9 cellular contexts compared by ENCODE assay signal in genomic region chr15:42137461-42138261, GRCh38. TPM values are rescaled to one million over a fixed set of nuclear protein-coding genes. Genes with fewer than 3 reads are reported as not detected.
DNase-seq lines count a peak whose midpoint lies in the region; ATAC-seq, FAIRE-seq and TF ChIP-seq lines count a peak whose summit lies in the region.
"Had no signal": no experiment of that assay in that cellular context is flagged by ENCODE, and none has a peak within 500 bp of the region (broad histone marks: within the 10 kb centered on the region; RNA-seq: fewer than 3 reads in every experiment).

No MANE protein-coding gene starts in this region.

- no peak for ATAC-seq in omental fat pad (ENCODE audit: low FRiP score)
- ATAC-seq in GM21529 (IDR thresholded peaks at IDR 0.05; ENCODE audit: unreplicated experiment) = no peak

- H3K27ac Mint-ChIP-seq in CD14-positive monocyte (peak overlapping the region in 1 of 7 donors; percentile 57), type B pancreatic cell (no peak overlapping the region)

- H3K4me3 ChIP-seq in GM12875 (ENCODE audit: low read depth, low read length) (no peak overlapping the region), brain microvascular endothelial cell (ENCODE audit: low read depth, low read length) (no peak overlapping the region)
- H3K4me3 ChIP-seq: SK-N-MC had no signal

- in situ Hi-C loops in brain microvascular endothelial cell (cut with HindIII; ENCODE audit: low pct_ligation_motif_present, low sequenced_read_pairs) = no loop called here

- H3K9me3 Mint-ChIP-seq in CD14-positive monocyte (no peaks in the 10 kb centered on the region), type B pancreatic cell (no peaks in the 10 kb centered on the region)

- H3K4me1 Mint-ChIP-seq in CD14-positive monocyte (peaks cover 5% of the 10 kb centered on the region), type B pancreatic cell (ENCODE audit: unreplicated experiment) (peaks cover 4% of the 10 kb centered on the region)

- H3K27me3 ChIP-seq in brain microvascular endothelial cell (replicated peaks) = no peaks in the 10 kb centered on the region

- H3K36me3 Mint-ChIP-seq in CD14-positive monocyte (no peaks in the 10 kb centered on the region), type B pancreatic cell (no peaks in the 10 kb centered on the region)

- TF ChIP-seq CTCF in CD14-positive monocyte (IDR thresholded peaks at IDR 0.05) (peak; percentile 68), GM12875 (IDR thresholded peaks at IDR 0.05; ENCODE audit: borderline replicate concordance, insufficient read depth, low read depth, low read length) (peak; percentile 50; the same call in 1 of the 2 replicates), brain microvascular endothelial cell (IDR thresholded peaks at IDR 0.05; ENCODE audit: low read depth, low read length, missing control alignments) (peak; percentile 65), type B pancreatic cell (conservative IDR thresholded peaks at IDR 0.05) (peak; percentile 78), omental fat pad (IDR thresholded peaks at IDR 0.05) (no peak)

- DNase-seq in CD14-positive monocyte (ENCODE audit: low spot score) = no peak
- DNase-seq in NCI-H82 (lab: John Stamatoyannopoulos, UW) = peak; percentile 81
- peak; percentile 38 for DNase-seq in brain microvascular endothelial cell
- DNase-seq in type B pancreatic cell (ENCODE audit: extremely low spot score, unreplicated experiment) = peak; percentile 54
- DNase-seq in omental fat pad (ENCODE audit: low spot score) = no peak

- peaks cover 0 to 2% (median 0%) of the 10 kb centered on the region in 3 donors for H3K27me3 Mint-ChIP-seq in CD14-positive monocyte (ENCODE audit: low read depth in 3 of 3)
- peaks cover 17% of the 10 kb centered on the region for H3K27me3 Mint-ChIP-seq in type B pancreatic cell

- intact Hi-C loops in CD14-positive monocyte (cut with micrococcal nuclease) = loop anchor here in 1 of 2 donors (5.0 kb wide), 1 partner anchor 150 kb away; no protein-coding TSS in a partner anchor

- no peak overlapping the region for H3K27ac ChIP-seq in brain microvascular endothelial cell
- H3K27ac ChIP-seq: SK-N-MC had no signal

- H3K36me3 ChIP-seq in brain microvascular endothelial cell (replicated peaks) = no peaks in the 10 kb centered on the region

- FAIRE-seq in islet of Langerhans (lab: Jason Lieb, UNC) = peak; percentile 60

- no peak overlapping the region for H3K4me3 Mint-ChIP-seq in CD14-positive monocyte
- no peak overlapping the region for H3K4me3 Mint-ChIP-seq in type B pancreatic cell

RNA-seq across cellular contexts. Expression of gene PLA2G4F, which starts 18.8 kb away (rescaled TPM):
- polyA plus RNA-seq in CD14-positive monocyte = not detected
- total RNA-seq in type B pancreatic cell (ENCODE audit: low replicate concordance) = 1.1 and 3.2 TPM in 2 replicates
- not detected for total RNA-seq in omental fat pad

RNA-seq across cellular contexts. Expression of gene PLA2G4D, which starts 43.3 kb away (rescaled TPM):
- not detected for polyA plus RNA-seq in CD14-positive monocyte
- total RNA-seq in type B pancreatic cell (ENCODE audit: low replicate concordance) (not detected in 2 replicates), omental fat pad (under 1 TPM in 1 of 4 donors, not detected in 3; 0.09 TPM)

Comparison
In these comparisons a context has a peak if more than half of its experiments do, and no peak if none do; other contexts are left out.
1. DNase-seq: peak in NCI-H82 (single experiment), brain microvascular endothelial cell (single experiment) and type B pancreatic cell (single experiment); none in CD14-positive monocyte (single experiment) and omental fat pad (single experiment).
2. CTCF ChIP-seq: peak in CD14-positive monocyte (single experiment), GM12875 (single experiment), brain microvascular endothelial cell (single experiment) and type B pancreatic cell (single experiment); none in omental fat pad (0 of 3).